ENCODE assay signal across 8 cellular contexts in genomic region chr2:190649035-190649797, GRCh38. TPM values are rescaled to one million over a fixed set of nuclear protein-coding genes. Genes with fewer than 3 reads are reported as not detected.
DNase-seq lines count a peak whose midpoint lies in the region; ATAC-seq and TF ChIP-seq lines count a peak whose summit lies in the region.

Gene NAB1 (plus strand): TSS chr2:190649083. CDS start chr2:190659177, 10,094 bp downstream.

- ATAC-seq in GM19438 (IDR thresholded peaks at IDR 0.05; ENCODE audit: low read depth, unreplicated experiment) (peak; percentile 51), HG03571 (IDR thresholded peaks at IDR 0.05; ENCODE audit: unreplicated experiment) (peak; percentile 50), T-cell (replicated peaks in 1 of 4) (peak; percentile 42 to 67 (median 64))

- H3K9me3 Mint-ChIP-seq in CD4-positive, alpha-beta memory T cell, result no peaks in the 10 kb centered on the region
- H3K9me3 Mint-ChIP-seq in T-cell, result no peaks in the 10 kb centered on the region

- peaks cover 0 to 9% of the 10 kb centered on the region in 2 donors for H3K36me3 Mint-ChIP-seq in CD4-positive, alpha-beta memory T cell
- H3K36me3 Mint-ChIP-seq in T-cell, result no peaks in the 10 kb centered on the region

- peak within 1 kb of the TSS; percentile 90 to 98 (median 96) for H3K27ac Mint-ChIP-seq in CD4-positive, alpha-beta memory T cell
- H3K27ac Mint-ChIP-seq in T-cell, result peak within 1 kb of the TSS; percentile 82 to 91

- peak; percentile 59 to 79 (median 68) for DNase-seq in CD4-positive, alpha-beta memory T cell
- DNase-seq in T-cell (peak in 30 of 34 experiments; percentile 10 to 70 (median 42)), amniotic epithelial cell (ENCODE audit: low read depth) (peak; percentile 40), hepatocyte (ENCODE audit: low spot score) (no peak), sigmoid colon (peak; percentile 82), NCI-H1694 treated with DMSO at 0.1 percent for 48 hours (lab: John Stamatoyannopoulos, UW) (no peak)

- peaks cover 19 to 49% (median 29%) of the 10 kb centered on the region in 4 donors for H3K4me1 Mint-ChIP-seq in CD4-positive, alpha-beta memory T cell
- H3K4me1 Mint-ChIP-seq in T-cell, result peaks cover 38 to 41% (median 41%) of the 10 kb centered on the region in 3 donors

- TF ChIP-seq EP300 in sigmoid colon (IDR thresholded peaks at IDR 0.05), result no peak

- no peaks in the 10 kb centered on the region for H3K9me3 ChIP-seq in CD4-positive, alpha-beta memory T cell (ENCODE audit: control insufficient read depth in 1 of 2, low read length in 2 of 2)
- H3K9me3 ChIP-seq in hepatocyte (ENCODE audit: low read depth), result no peaks in the 10 kb centered on the region
- H3K9me3 ChIP-seq in sigmoid colon, result no peaks in the 10 kb centered on the region

- H3K27me3 Mint-ChIP-seq in CD4-positive, alpha-beta memory T cell, result no peaks in the 10 kb centered on the region
- H3K27me3 Mint-ChIP-seq in T-cell, result no peaks in the 10 kb centered on the region

- H3K27ac ChIP-seq in CD4-positive, alpha-beta memory T cell (ENCODE audit: low read depth, low read length), result peak within 1 kb of the TSS; percentile 80
- H3K27ac ChIP-seq in hepatocyte, result peak within 1 kb of the TSS; percentile 96
- H3K27ac ChIP-seq in sigmoid colon, result peak within 1 kb of the TSS; percentile 93 to 96 (median 96)

- peak within 1 kb of the TSS; percentile 69 to 77 for H3K4me3 ChIP-seq in CD4-positive, alpha-beta memory T cell (ENCODE audit: low read length in 2 of 2)
- H3K4me3 ChIP-seq in hepatocyte (peak within 1 kb of the TSS; percentile 74), sigmoid colon (peak within 1 kb of the TSS; percentile 83 to 98 (median 96))

- peak within 1 kb of the TSS; percentile 81 for H2AFZ ChIP-seq in hepatocyte

- H4K20me1 ChIP-seq in hepatocyte (ENCODE audit: insufficient read depth, poor library complexity, severe bottlenecking), result peaks cover 8% of the 10 kb centered on the region

- peak within 1 kb of the TSS; percentile 90 to 98 (median 94) for H3K4me3 Mint-ChIP-seq in CD4-positive, alpha-beta memory T cell
- peak within 1 kb of the TSS; percentile 90 to 93 (median 91) for H3K4me3 Mint-ChIP-seq in T-cell

- no peak for TF ChIP-seq CTCF in hepatocyte (IDR thresholded peaks at IDR 0.05; ENCODE audit: poor library complexity)
- TF ChIP-seq CTCF in sigmoid colon (IDR thresholded peaks at IDR 0.05), result no peak

- H3K4me2 ChIP-seq in hepatocyte, result peak within 1 kb of the TSS; percentile 82

- H3K9me2 ChIP-seq in hepatocyte (replicated peaks; ENCODE audit: insufficient read depth), result no peaks in the 10 kb centered on the region

- POLR2A ChIA-PET in CD4-positive, alpha-beta memory T cell (lab: Charles Lee; ENCODE audit: partially characterized antibody), result interaction anchor here (1.0 to 2.2 kb wide), 11 partner anchors 7 to 242 kb away, joined by 3 to 20 read pairs (median 5); partner anchors contain the start of genes MFSD6 and NEMP2
- POLR2A ChIA-PET in T-cell (lab: Charles Lee), result no interaction called here

- H3K79me2 ChIP-seq in hepatocyte, result peaks cover 44% of the 10 kb centered on the region

- 3% methylated on average over 37 of the region's 95 CpGs for WGBS in hepatocyte (ENCODE audit: low lambda C conversion rate, missing lambda C conversion rate)
- WGBS in sigmoid colon, 2 donors, result 0 to 1% methylated on average over 94 to 95 of the region's 95 CpGs

- no peaks in the 10 kb centered on the region for H3K36me3 ChIP-seq in CD4-positive, alpha-beta memory T cell (ENCODE audit: insufficient read depth, low read length)
- H3K36me3 ChIP-seq in hepatocyte (replicated peaks; ENCODE audit: insufficient read depth, low read depth) (no peaks in the 10 kb centered on the region), sigmoid colon (no peaks in the 10 kb centered on the region)

- CTCF ChIA-PET in CD4-positive, alpha-beta memory T cell (lab: Charles Lee; ENCODE audit: partially characterized antibody), result interaction anchor here (1.5 to 4.4 kb wide), 2 partner anchors 31 to 266 kb away, joined by 4 to 51 read pairs; no protein-coding TSS in a partner anchor
- CTCF ChIA-PET in T-cell (lab: Charles Lee), result interaction anchor here in 1 of 2 donors (2.3 kb wide), 1 partner anchor 30 kb away, joined by 17 read pairs; no protein-coding TSS in a partner anchor

- intact Hi-C loops in CD4-positive, alpha-beta memory T cell (cut with micrococcal nuclease), result loop anchor here (1.0 to 10.0 kb wide), 9 partner anchors 13 to 1208 kb away; partner anchors contain the start of genes ANKAR, GLS, MFSD6 and ORMDL1
- intact Hi-C loops in sigmoid colon (cut with DNase I), result loop anchor here (2.0 to 10.0 kb wide), 9 partner anchors 72 to 1028 kb away; partner anchors contain the start of genes GLS, INPP1, MFSD6 and NABP1

- TF ChIP-seq POLR2A in sigmoid colon (IDR thresholded peaks at IDR 0.05), result no peak

- H3K27me3 ChIP-seq in CD4-positive, alpha-beta memory T cell (ENCODE audit: insufficient read depth, low read length), result no peaks in the 10 kb centered on the region
- H3K27me3 ChIP-seq in hepatocyte (no peaks in the 10 kb centered on the region), sigmoid colon (no peaks in the 10 kb centered on the region)

- peaks cover 43% of the 10 kb centered on the region for H3K4me1 ChIP-seq in CD4-positive, alpha-beta memory T cell (ENCODE audit: insufficient read depth, low read length)
- H3K4me1 ChIP-seq in hepatocyte (ENCODE audit: insufficient read depth) (peaks cover 18% of the 10 kb centered on the region), sigmoid colon (peaks cover 0 to 56% (median 35%) of the 10 kb centered on the region in 4 donors)

RNA-seq across cellular contexts. Expression of gene NAB1, which starts in this region (rescaled TPM):
- 10 to 100 TPM; 24.8 to 30.7 TPM for total RNA-seq in CD4-positive, alpha-beta memory T cell
- 1 to 10 TPM; 2.8 to 3.0 TPM for polyA plus RNA-seq in CD4-positive, alpha-beta memory T cell
- total RNA-seq in T-cell (10 to 100 TPM; 17.7 to 22.1 (median 19.2) TPM), hepatocyte (41.8 and 46.6 TPM in 2 replicates), sigmoid colon (100 to 1,000 TPM in 1 of 4 donors, 10 to 100 TPM in 3; 53.7 to 102 (median 66.7) TPM)
- polyA plus RNA-seq in hepatocyte (9.9 and 10.1 TPM in 2 replicates), sigmoid colon (10 to 100 TPM in 2 of 3 donors, 1 to 10 TPM in 1; 8.4 to 13.9 (median 13.6) TPM)

Comparison
In these comparisons a context has a peak if more than half of its experiments do, and no peak if none do; other contexts are left out.
1. DNase-seq: peak in CD4-positive, alpha-beta memory T cell (5 of 5), T-cell (30 of 34), amniotic epithelial cell (single experiment) and sigmoid colon (single experiment); none in hepatocyte (single experiment) and NCI-H1694 treated with DMSO at 0.1 percent for 48 hours (single experiment).
2. Peak in every context shown above with its lines, with median percentiles within 50 percentile points of each other: H3K27ac ChIP-seq, H3K4me3 ChIP-seq and ATAC-seq.